Comparison of ENCODE assay signal across 8 cellular contexts in genomic region chr13:21435710-21436151, GRCh38. TPM values are rescaled to one million over a fixed set of nuclear protein-coding genes. Genes with fewer than 3 reads are reported as not detected.
DNase-seq lines count a peak whose midpoint lies in the region; ATAC-seq and TF ChIP-seq lines count a peak whose summit lies in the region.

No MANE protein-coding gene starts in this region.

- no peaks in the 10 kb centered on the region for H3K27me3 ChIP-seq in CD8-positive, alpha-beta memory T cell (ENCODE audit: insufficient read depth, low read length, poor library complexity, severe bottlenecking)
- H3K27me3 ChIP-seq in HL-60 (ENCODE audit: insufficient read depth, poor library complexity, severe bottlenecking) = no peaks in the 10 kb centered on the region

- no peak overlapping the region for H3K4me3 ChIP-seq in CD8-positive, alpha-beta memory T cell (ENCODE audit: low read length)
- no peak overlapping the region for H3K4me3 ChIP-seq in HL-60 (replicated peaks; ENCODE audit: insufficient read depth, low read length)

- peak in 4 of 5 donors; percentile 8 to 66 (median 24) for DNase-seq in CD8-positive, alpha-beta memory T cell
- DNase-seq in HL-60 (ENCODE audit: low read depth in 1 of 2, low spot score in 1 of 2) (peak; percentile 74 to 78), naive B cell (peak; percentile 40), type B pancreatic cell (ENCODE audit: extremely low spot score, unreplicated experiment) (no peak), HuH-7 (ENCODE audit: low spot score) (no peak)
- DNase-seq in activated CD4-positive, alpha-beta T cell treated with anti-CD3 and anti-CD28 coated beads for 1 hour = peak; percentile 36
- DNase-seq in effector memory CD8-positive, alpha-beta T cell = peak; percentile 10 to 29 (median 22)

- no peak overlapping the region for H3K27ac ChIP-seq in CD8-positive, alpha-beta memory T cell (ENCODE audit: low read depth, low read length)
- H3K27ac ChIP-seq in HL-60 (replicated peaks) = peak overlapping the region; percentile 43

- peaks cover 5 to 13% (median 7%) of the 10 kb centered on the region in 3 donors for H3K36me3 Mint-ChIP-seq in CD8-positive, alpha-beta memory T cell
- peaks cover 4% of the 10 kb centered on the region for H3K36me3 Mint-ChIP-seq in effector memory CD8-positive, alpha-beta T cell (ENCODE audit: insufficient read depth)
- peaks cover 11 to 18% of the 10 kb centered on the region in 2 donors for H3K36me3 Mint-ChIP-seq in naive B cell
- peaks cover 40% of the 10 kb centered on the region for H3K36me3 Mint-ChIP-seq in type B pancreatic cell

- H3K4me1 ChIP-seq in CD8-positive, alpha-beta memory T cell (ENCODE audit: insufficient read depth, low read length) = peaks cover 22% of the 10 kb centered on the region

- ATAC-seq in GM21367 (IDR thresholded peaks at IDR 0.05; ENCODE audit: unreplicated experiment) = peak; percentile 96
- ATAC-seq in effector memory CD8-positive, alpha-beta T cell (replicated peaks) = peak; percentile 97
- peak; percentile 94 to 95 for ATAC-seq in naive B cell (ENCODE audit: low read depth in 2 of 2)

- peaks cover 45 to 72% (median 71%) of the 10 kb centered on the region in 3 donors for H3K4me1 Mint-ChIP-seq in CD8-positive, alpha-beta memory T cell
- peaks cover 30 to 53% of the 10 kb centered on the region in 2 donors for H3K4me1 Mint-ChIP-seq in effector memory CD8-positive, alpha-beta T cell (ENCODE audit: low read depth in 2 of 2)
- peaks cover 36 to 44% (median 40%) of the 10 kb centered on the region in 3 donors for H3K4me1 Mint-ChIP-seq in naive B cell
- no peaks in the 10 kb centered on the region for H3K4me1 Mint-ChIP-seq in type B pancreatic cell (ENCODE audit: unreplicated experiment)

- no peaks in the 10 kb centered on the region for H3K36me3 ChIP-seq in CD8-positive, alpha-beta memory T cell (ENCODE audit: insufficient read depth, low read length)

- H3K9me3 Mint-ChIP-seq in CD8-positive, alpha-beta memory T cell = peaks cover 1 to 7% (median 3%) of the 10 kb centered on the region in 5 donors
- no peaks in the 10 kb centered on the region for H3K9me3 Mint-ChIP-seq in effector memory CD8-positive, alpha-beta T cell
- H3K9me3 Mint-ChIP-seq in naive B cell (peaks cover 3 to 11% (median 5%) of the 10 kb centered on the region in 7 donors), type B pancreatic cell (peaks cover 20% of the 10 kb centered on the region)

- no peaks in the 10 kb centered on the region for H3K27me3 Mint-ChIP-seq in CD8-positive, alpha-beta memory T cell
- no peaks in the 10 kb centered on the region for H3K27me3 Mint-ChIP-seq in effector memory CD8-positive, alpha-beta T cell
- H3K27me3 Mint-ChIP-seq in naive B cell (no peaks in the 10 kb centered on the region), type B pancreatic cell (no peaks in the 10 kb centered on the region)

- H3K4me3 Mint-ChIP-seq in CD8-positive, alpha-beta memory T cell = peak overlapping the region in 6 of 7 donors; percentile 24 to 60 (median 57)
- peak overlapping the region; percentile 46 to 53 for H3K4me3 Mint-ChIP-seq in effector memory CD8-positive, alpha-beta T cell
- H3K4me3 Mint-ChIP-seq in naive B cell = peak overlapping the region in 7 of 8 donors; percentile 49 to 86 (median 69)
- H3K4me3 Mint-ChIP-seq in type B pancreatic cell = peak overlapping the region; percentile 10

- CTCF ChIA-PET in CD8-positive, alpha-beta memory T cell (lab: Charles Lee) = interaction anchor here (1.5 kb wide), 1 partner anchor 10 kb away, joined by 3 read pairs; no protein-coding TSS in a partner anchor

- H3K27ac Mint-ChIP-seq in CD8-positive, alpha-beta memory T cell = peak overlapping the region; percentile 4 to 77 (median 56)
- H3K27ac Mint-ChIP-seq in effector memory CD8-positive, alpha-beta T cell = peak overlapping the region; percentile 45 to 82
- H3K27ac Mint-ChIP-seq in naive B cell = peak overlapping the region; percentile 26 to 73 (median 54)
- H3K27ac Mint-ChIP-seq in type B pancreatic cell = peak overlapping the region; percentile 66

- no peaks in the 10 kb centered on the region for H3K9me3 ChIP-seq in CD8-positive, alpha-beta memory T cell (ENCODE audit: low read length)

- POLR2A ChIA-PET in CD8-positive, alpha-beta memory T cell (lab: Charles Lee) = interaction anchor here (0.6 to 1.0 kb wide), 2 partner anchors 19 to 297 kb away, joined by 3 read pairs; no protein-coding TSS in a partner anchor

- no peak for TF ChIP-seq CTCF in HL-60 (IDR thresholded peaks at IDR 0.05; ENCODE audit: insufficient read depth, low read length)
- no peak for TF ChIP-seq CTCF in type B pancreatic cell (conservative IDR thresholded peaks at IDR 0.05)

RNA-seq across cellular contexts. Expression of gene ZDHHC20, which starts 23.4 kb away (rescaled TPM):
- 10 to 100 TPM; 50.4 to 58.8 TPM for total RNA-seq in CD8-positive, alpha-beta memory T cell
- polyA plus RNA-seq in CD8-positive, alpha-beta memory T cell = 35.5 TPM
- 10 to 100 TPM; 12.5 to 27.9 (median 24.5) TPM for polyA plus RNA-seq in naive B cell (ENCODE audit: low read depth in 6 of 6)
- total RNA-seq in type B pancreatic cell (ENCODE audit: low replicate concordance) = 78.2 and 98.0 TPM in 2 replicates

Comparison
In these comparisons a context has a peak if more than half of its experiments do, and no peak if none do; other contexts are left out.
1. DNase-seq: peak in CD8-positive, alpha-beta memory T cell (4 of 5), HL-60 (2 of 2), activated CD4-positive, alpha-beta T cell treated with anti-CD3 and anti-CD28 coated beads for 1 hour (single experiment), effector memory CD8-positive, alpha-beta T cell (3 of 3) and naive B cell (single experiment); none in type B pancreatic cell (single experiment) and HuH-7 (single experiment).
2. H3K4me3 Mint-ChIP-seq: peak in every context shown above with its lines; median percentile 69 in naive B cell; 57 in CD8-positive, alpha-beta memory T cell; 50 in effector memory CD8-positive, alpha-beta T cell; 10 in type B pancreatic cell.
3. Peak in every context shown above with its lines, with median percentiles within 50 percentile points of each other: H3K27ac Mint-ChIP-seq and ATAC-seq.